ENCODE assay signal across 19 cellular contexts in genomic region chr14:104574536-104574935, GRCh38. TPM values are rescaled to one million over a fixed set of nuclear protein-coding genes. Genes with fewer than 3 reads are reported as not detected.
DNase-seq lines count a peak whose midpoint lies in the region; ATAC-seq, FAIRE-seq and TF ChIP-seq lines count a peak whose summit lies in the region.
"Had no signal": no experiment of that assay in that cellular context is flagged by ENCODE, and none has a peak within 500 bp of the region (broad histone marks: within the 10 kb centered on the region; RNA-seq: fewer than 3 reads in every experiment).

No MANE protein-coding gene starts in this region.

- no peak for TF ChIP-seq RAD21 in liver (IDR thresholded peaks at IDR 0.05)
- no peak for TF ChIP-seq RAD21 in HepG2 (CRISPR knock-in tag; IDR thresholded peaks at IDR 0.05)

- H3K9me3 Mint-ChIP-seq in neural crest cell: no peaks in the 10 kb centered on the region
- H3K9me3 Mint-ChIP-seq in activated CD8-positive, alpha-beta memory T cell treated with anti-CD3 and anti-CD28 coated beads, Interleukin-2, amount 10 ng/mL, durations not matched to agents 7 days and 5 days (ENCODE audit: low read depth): no peaks in the 10 kb centered on the region
- H3K9me3 Mint-ChIP-seq: CD4-positive, alpha-beta T cell; GM23338; H9 had no signal

- BruUV-seq in HepG2 (replicated peaks; lab: Mats Ljungman, UMichigan): no TSS peak

- H2AFZ ChIP-seq in HepG2 (ENCODE audit: low read length) (no peak overlapping the region), hepatocyte (no peak overlapping the region)
- H2AFZ ChIP-seq: GM23338 had no signal

- TF ChIP-seq POLR2A in HepG2 (IDR thresholded peaks at IDR 0.05; ENCODE audit: insufficient read depth in 1 of 2, low read depth in 2 of 2, low read length in 2 of 2): no peak
- no peak for TF ChIP-seq POLR2A in upper lobe of left lung (IDR thresholded peaks at IDR 0.05)

- H3K4me2 ChIP-seq in HepG2 (ENCODE audit: low read depth, low read length) (no peak overlapping the region), hepatocyte (peak overlapping the region; percentile 68)
- H3K4me2 ChIP-seq: GM23338 had no signal

- no peak overlapping the region for H3K9ac ChIP-seq in liver (ENCODE audit: low read depth in 1 of 2, low read length in 2 of 2)
- H3K9ac ChIP-seq in HepG2 (ENCODE audit: insufficient read depth, low read depth, low read length): no peak overlapping the region

- no peak overlapping the region for H3K4me3 ChIP-seq in liver (ENCODE audit: low read depth in 1 of 3, low read length in 3 of 3)
- H3K4me3 ChIP-seq in HepG2 (replicated peaks in 1 of 3; ENCODE audit: insufficient read depth in 1 of 3, low read depth in 2 of 3, low read length in 3 of 3): no peak overlapping the region
- no peak overlapping the region for H3K4me3 ChIP-seq in hepatocyte
- H3K4me3 ChIP-seq in upper lobe of left lung: no peak overlapping the region
- H3K4me3 ChIP-seq: GM12878, GM23338 had no signal

- peak overlapping the region; percentile 9 for H3K27ac Mint-ChIP-seq in neural crest cell (ENCODE audit: unreplicated experiment)
- H3K27ac Mint-ChIP-seq in activated CD8-positive, alpha-beta memory T cell treated with anti-CD3 and anti-CD28 coated beads, Interleukin-2, amount 10 ng/mL, durations not matched to agents 7 days and 5 days: no peak overlapping the region
- H3K27ac Mint-ChIP-seq: CD4-positive, alpha-beta T cell; GM23338; H9 had no signal

- H3K36me3 Mint-ChIP-seq in neural crest cell (ENCODE audit: low read depth): no peaks in the 10 kb centered on the region
- no peaks in the 10 kb centered on the region for H3K36me3 Mint-ChIP-seq in activated CD8-positive, alpha-beta memory T cell treated with anti-CD3 and anti-CD28 coated beads, Interleukin-2, amount 10 ng/mL, durations not matched to agents 7 days and 5 days

- no peaks in the 10 kb centered on the region for H3K9me2 ChIP-seq in hepatocyte (replicated peaks; ENCODE audit: insufficient read depth)

- H3K4me1 ChIP-seq in liver (ENCODE audit: control insufficient read depth in 4 of 4, insufficient read depth in 4 of 4, low read length in 3 of 4) (peaks cover 9 to 32% (median 31%) of the 10 kb centered on the region in 4 donors), HepG2 (ENCODE audit: insufficient read depth, low read length) (peaks cover 26% of the 10 kb centered on the region), hepatocyte (ENCODE audit: insufficient read depth) (peaks cover 58% of the 10 kb centered on the region), upper lobe of left lung (no peaks in the 10 kb centered on the region)

- H3K9me3 ChIP-seq in liver (ENCODE audit: control insufficient read depth in 4 of 4, low read length in 3 of 4) (no peaks in the 10 kb centered on the region), HepG2 (ENCODE audit: low read length) (no peaks in the 10 kb centered on the region), hepatocyte (ENCODE audit: low read depth) (no peaks in the 10 kb centered on the region), upper lobe of left lung (no peaks in the 10 kb centered on the region)

- POLR2A ChIA-PET in HepG2 (lab: Yijun Ruan, JAX): no interaction called here

- no peak overlapping the region for H3K4me3 Mint-ChIP-seq in neural crest cell
- no peak overlapping the region for H3K4me3 Mint-ChIP-seq in activated CD8-positive, alpha-beta memory T cell treated with anti-CD3 and anti-CD28 coated beads, Interleukin-2, amount 10 ng/mL, durations not matched to agents 7 days and 5 days
- H3K4me3 Mint-ChIP-seq: CD4-positive, alpha-beta T cell; GM23338; H9 had no signal

- H3K36me3 ChIP-seq in liver (ENCODE audit: control insufficient read depth in 4 of 4, insufficient read depth in 3 of 4, low read depth in 1 of 4, low read length in 3 of 4): no peaks in the 10 kb centered on the region
- H3K36me3 ChIP-seq in HepG2 (replicated peaks in 1 of 2; ENCODE audit: control insufficient read depth in 1 of 2, insufficient read depth in 2 of 2, low read length in 2 of 2): no peaks in the 10 kb centered on the region
- H3K36me3 ChIP-seq in hepatocyte (replicated peaks; ENCODE audit: insufficient read depth, low read depth): no peaks in the 10 kb centered on the region
- H3K36me3 ChIP-seq in upper lobe of left lung: no peaks in the 10 kb centered on the region

- ATAC-seq in HepG2 (no peak), upper lobe of left lung (ENCODE audit: low FRiP score in 2 of 2) (no peak)
- no peak for ATAC-seq in activated CD8-positive, alpha-beta memory T cell treated with anti-CD3 and anti-CD28 coated beads, Interleukin-2, amount 10 ng/mL, durations not matched to agents 7 days and 5 days
- ATAC-seq: GM12878, GM23338 had no signal

- CTCF ChIA-PET in HepG2 (lab: Yijun Ruan, JAX; ENCODE audit: low intra/inter-chr PET ratio, low total read pairs): no interaction called here
- CTCF ChIA-PET in activated CD8-positive, alpha-beta memory T cell treated with anti-CD3 and anti-CD28 coated beads, Interleukin-2, amount 10 ng/mL, durations not matched to agents 7 days and 5 days (lab: Charles Lee): no interaction called here

- TF ChIP-seq CTCF in liver (IDR thresholded peaks at IDR 0.05; ENCODE audit: low read depth, low read length, missing input control) (no peak), HepG2 (CRISPR knock-in tag; IDR thresholded peaks at IDR 0.05) (no peak), hepatocyte (IDR thresholded peaks at IDR 0.05; ENCODE audit: poor library complexity) (no peak), neural crest cell (conservative IDR thresholded peaks at IDR 0.05) (no peak), upper lobe of left lung (IDR thresholded peaks at IDR 0.05) (no peak)

- H3K27ac ChIP-seq in liver (ENCODE audit: low read depth in 1 of 2, low read length in 2 of 2) (peak overlapping the region in 1 of 2 donors; percentile 31), HepG2 (ENCODE audit: extremely low read length, insufficient read depth, low read length) (no peak overlapping the region), hepatocyte (peak overlapping the region; percentile 60), upper lobe of left lung (no peak overlapping the region)

- H3K27me3 ChIP-seq in liver (ENCODE audit: control insufficient read depth in 4 of 4, insufficient read depth in 4 of 4, low read length in 3 of 4) (no peaks in the 10 kb centered on the region), HepG2 (ENCODE audit: control insufficient read depth in 1 of 2, insufficient read depth in 2 of 2, low read length in 2 of 2) (peaks cover 12 to 59% of the 10 kb centered on the region in 2 experiments; a peak in 4 of 5 replicates), hepatocyte (no peaks in the 10 kb centered on the region), upper lobe of left lung (peaks cover 0 to 6% (median 2%) of the 10 kb centered on the region in 4 donors)

- no peak for FAIRE-seq in HepG2 (lab: Jason Lieb, UNC)
- FAIRE-seq: GM12878, GM18507 had no signal

- intact Hi-C loops in HepG2 (cut with micrococcal nuclease; ENCODE audit: unreplicated experiment): no loop called here

- WGBS in liver: 77% methylated on average over 14 of the region's 14 CpGs
- WGBS in HepG2 (ENCODE audit: low lambda C conversion rate): 2% methylated on average over 7 of the region's 14 CpGs
- 59% methylated on average over 14 of the region's 14 CpGs for WGBS in hepatocyte (ENCODE audit: low lambda C conversion rate, missing lambda C conversion rate)
- 60 to 69% methylated on average over 14 of the region's 14 CpGs for WGBS in upper lobe of left lung, 2 donors

- in situ Hi-C loops in HepG2 (cut with HindIII; ENCODE audit: extremely low pct_ligation_motif_present, low pct_unique_long_range_greater_than_20kb): no loop called here

- TF ChIP-seq EP300 in HepG2 (IDR thresholded peaks at IDR 0.05; ENCODE audit: low read depth in 2 of 2, low read length in 2 of 2): no peak
- TF ChIP-seq EP300 in HepG2 (CRISPR knock-in tag; IDR thresholded peaks at IDR 0.05; ENCODE audit: borderline replicate concordance): no peak
- no peak for TF ChIP-seq EP300 in upper lobe of left lung (IDR thresholded peaks at IDR 0.05)

- H4K20me1 ChIP-seq in HepG2 (ENCODE audit: insufficient read depth, low read length): no peaks in the 10 kb centered on the region
- H4K20me1 ChIP-seq in hepatocyte (ENCODE audit: insufficient read depth, poor library complexity, severe bottlenecking): no peaks in the 10 kb centered on the region

- no peaks in the 10 kb centered on the region for H3K27me3 Mint-ChIP-seq in neural crest cell (ENCODE audit: low read depth)
- no peaks in the 10 kb centered on the region for H3K27me3 Mint-ChIP-seq in activated CD8-positive, alpha-beta memory T cell treated with anti-CD3 and anti-CD28 coated beads, Interleukin-2, amount 10 ng/mL, durations not matched to agents 7 days and 5 days

- DNase-seq in HepG2 (ENCODE audit: low spot score): no peak
- no peak for DNase-seq in hepatocyte (ENCODE audit: low spot score)
- DNase-seq in neural crest cell (ENCODE audit: low read depth, low spot score): no peak
- DNase-seq in activated CD8-positive, alpha-beta memory T cell treated with anti-CD3 and anti-CD28 coated beads, Interleukin-2, amount 10 ng/mL, durations not matched to agents 7 days and 5 days: no peak
- no peak for DNase-seq in AML-193 (lab: John Stamatoyannopoulos, UW)
- no peak for DNase-seq in upper lobe of left lung
- DNase-seq in MV-4-11 (lab: John Stamatoyannopoulos, UW): no peak
- DNase-seq: 8988T; C1 segment of cervical spinal cord; Calu3; CD4-positive, alpha-beta T cell; DMS 273 treated with DMSO at 0.1 percent for 48 hours; DMS79; H9 had no signal

- no peaks in the 10 kb centered on the region for H3K79me2 ChIP-seq in HepG2 (ENCODE audit: insufficient read depth, low read length)
- H3K79me2 ChIP-seq in hepatocyte: no peaks in the 10 kb centered on the region

- H3K4me1 Mint-ChIP-seq in neural crest cell: peaks cover 15% of the 10 kb centered on the region
- no peaks in the 10 kb centered on the region for H3K4me1 Mint-ChIP-seq in activated CD8-positive, alpha-beta memory T cell treated with anti-CD3 and anti-CD28 coated beads, Interleukin-2, amount 10 ng/mL, durations not matched to agents 7 days and 5 days

RNA-seq across cellular contexts. Expression of gene C14orf180, which starts 5.0 kb away (rescaled TPM):
- total RNA-seq in liver: 1 to 10 TPM in 1 of 2 donors, under 1 TPM in 1; 0.09 to 2.8 TPM
- 1 to 10 TPM; 3.0 to 4.0 TPM for polyA plus RNA-seq in liver
- total RNA-seq in HepG2 (2016; rRNA removed; fragmentation: Illumina TruSeq; extraction: Trizol): not detected in 2 replicates
- not detected in 2 replicates for total RNA-seq in HepG2 (2016; cell fraction: cytosol; rRNA removed; fragmentation: Illumina TruSeq; extraction: Trizol; ENCODE audit: low read depth)
- total RNA-seq in HepG2 (2016; cell fraction: insoluble cytoplasmic fraction; rRNA removed; fragmentation: Illumina TruSeq; extraction: Trizol): not detected in 2 replicates
- total RNA-seq in HepG2 (2016; cell fraction: membrane; rRNA removed; fragmentation: Illumina TruSeq; extraction: Trizol): not detected in 2 replicates
- not detected in 2 replicates for total RNA-seq in HepG2 (2016; cell fraction: nucleus; rRNA removed; fragmentation: Illumina TruSeq; extraction: Trizol)
- polyA plus RNA-seq in HepG2 (2011; rRNA removed): not detected in 2 replicates
- not detected in 2 replicates for polyA plus RNA-seq in HepG2 (2011; cell fraction: cytosol; rRNA removed)
- polyA plus RNA-seq in HepG2 (2011; cell fraction: nucleus; rRNA removed): not detected in 2 replicates
- polyA plus RNA-seq in HepG2 (2012): not detected in 2 replicates
- not detected in 2 replicates for polyA plus RNA-seq in HepG2 (2016; cell fraction: cytosol; fragmentation: Illumina TruSeq; extraction: Trizol; ENCODE audit: low read depth)
- not detected in 2 replicates for polyA plus RNA-seq in HepG2 (2016; cell fraction: insoluble cytoplasmic fraction; fragmentation: Illumina TruSeq; extraction: Trizol; ENCODE audit: low read depth)
- not detected in 2 replicates for polyA plus RNA-seq in HepG2 (2016; cell fraction: membrane; fragmentation: Illumina TruSeq; extraction: Trizol; ENCODE audit: low read depth)
- polyA plus RNA-seq in HepG2 (2016; cell fraction: nucleus; fragmentation: Illumina TruSeq; extraction: Trizol; ENCODE audit: insufficient read depth, low read depth): not detected in 2 replicates
- polyA minus RNA-seq in HepG2 (2011; rRNA and poly(A)+ RNA removed; ENCODE audit: low replicate concordance): not detected in 2 replicates
- not detected in 2 replicates for polyA minus RNA-seq in HepG2 (2011; cell fraction: cytosol; rRNA and poly(A)+ RNA removed)
- polyA minus RNA-seq in HepG2 (2011; cell fraction: nucleus; rRNA and poly(A)+ RNA removed): not detected in 2 replicates
- 1.2 and 2.4 TPM in 2 replicates for total RNA-seq in hepatocyte
- 1.1 and 4.5 TPM in 2 replicates for polyA plus RNA-seq in hepatocyte
- not detected in 2 replicates for total RNA-seq in neural crest cell
- not detected for total RNA-seq in activated CD8-positive, alpha-beta memory T cell treated with anti-CD3 and anti-CD28 coated beads, Interleukin-2, amount 10 ng/mL, durations not matched to agents 7 days and 5 days
- total RNA-seq in upper lobe of left lung: not detected
- total RNA-seq: Calu3; CD4-positive, alpha-beta T cell; G401; GM12878; GM23338; H9 had no signal
- polyA plus RNA-seq: GM12878, GM23338 had no signal

RNA-seq across cellular contexts. Expression of gene TMEM179, which starts 30.0 kb away (rescaled TPM):
- under 1 TPM in 1 of 2 donors, not detected in 1; 0.37 TPM for total RNA-seq in liver
- under 1 TPM in 1 of 2 donors, not detected in 1; 0.12 TPM for polyA plus RNA-seq in liver
- total RNA-seq in HepG2 (2016; rRNA removed; fragmentation: Illumina TruSeq; extraction: Trizol): not detected in 2 replicates
- not detected in 2 replicates for total RNA-seq in HepG2 (2016; cell fraction: cytosol; rRNA removed; fragmentation: Illumina TruSeq; extraction: Trizol; ENCODE audit: low read depth)
- not detected in 2 replicates for total RNA-seq in HepG2 (2016; cell fraction: insoluble cytoplasmic fraction; rRNA removed; fragmentation: Illumina TruSeq; extraction: Trizol)
- not detected in 2 replicates for total RNA-seq in HepG2 (2016; cell fraction: membrane; rRNA removed; fragmentation: Illumina TruSeq; extraction: Trizol)
- not detected in 2 replicates for total RNA-seq in HepG2 (2016; cell fraction: nucleus; rRNA removed; fragmentation: Illumina TruSeq; extraction: Trizol)
- not detected in 2 replicates for polyA plus RNA-seq in HepG2 (2011; rRNA removed)
- polyA plus RNA-seq in HepG2 (2011; cell fraction: cytosol; rRNA removed): not detected in 2 replicates
- not detected in 2 replicates for polyA plus RNA-seq in HepG2 (2011; cell fraction: nucleus; rRNA removed)
- not detected in 2 replicates for polyA plus RNA-seq in HepG2 (2012)
- polyA plus RNA-seq in HepG2 (2016; cell fraction: cytosol; fragmentation: Illumina TruSeq; extraction: Trizol; ENCODE audit: low read depth): not detected in 2 replicates
- not detected in 2 replicates for polyA plus RNA-seq in HepG2 (2016; cell fraction: insoluble cytoplasmic fraction; fragmentation: Illumina TruSeq; extraction: Trizol; ENCODE audit: low read depth)
- polyA plus RNA-seq in HepG2 (2016; cell fraction: membrane; fragmentation: Illumina TruSeq; extraction: Trizol; ENCODE audit: low read depth): not detected in 2 replicates
- not detected in 2 replicates for polyA plus RNA-seq in HepG2 (2016; cell fraction: nucleus; fragmentation: Illumina TruSeq; extraction: Trizol; ENCODE audit: insufficient read depth, low read depth)
- polyA minus RNA-seq in HepG2 (2011; rRNA and poly(A)+ RNA removed; ENCODE audit: low replicate concordance): 0.28 TPM in 1 of 2 replicates, not detected in the other
- not detected in 2 replicates for polyA minus RNA-seq in HepG2 (2011; cell fraction: cytosol; rRNA and poly(A)+ RNA removed)
- polyA minus RNA-seq in HepG2 (2011; cell fraction: nucleus; rRNA and poly(A)+ RNA removed): not detected in 2 replicates
- 1.8 and 4.3 TPM in 2 replicates for total RNA-seq in hepatocyte
- polyA plus RNA-seq in hepatocyte: 2.1 and 2.2 TPM in 2 replicates
- total RNA-seq in neural crest cell: 19.4 and 20.2 TPM in 2 replicates
- total RNA-seq in activated CD8-positive, alpha-beta memory T cell treated with anti-CD3 and anti-CD28 coated beads, Interleukin-2, amount 10 ng/mL, durations not matched to agents 7 days and 5 days: not detected
- not detected for total RNA-seq in upper lobe of left lung
- total RNA-seq: Calu3; CD4-positive, alpha-beta T cell; G401; GM12878 had no signal
- polyA plus RNA-seq: GM12878 had no signal
